7 cellular contexts compared by ENCODE assay signal in genomic region chr5:179819296-179820126, GRCh38. TPM values are rescaled to one million over a fixed set of nuclear protein-coding genes. Genes with fewer than 3 reads are reported as not detected.
DNase-seq lines count a peak whose midpoint lies in the region; ATAC-seq and TF ChIP-seq lines count a peak whose summit lies in the region.

No MANE protein-coding gene starts in this region.

- ATAC-seq in HG03060 (IDR thresholded peaks at IDR 0.05; ENCODE audit: low read depth, unreplicated experiment), result peak; percentile 21
- no peak for ATAC-seq in central memory CD8-positive, alpha-beta T cell (replicated peaks; ENCODE audit: extremely low read depth, poor library complexity, severe bottlenecking)

- peak overlapping the region; percentile 93 for H3K4me3 Mint-ChIP-seq in central memory CD8-positive, alpha-beta T cell

- no peak for TF ChIP-seq CTCF in spleen (IDR thresholded peaks at IDR 0.05 in 8 of 11, conservative IDR thresholded peaks at IDR 0.05 in 3 of 11)

- H3K9me3 ChIP-seq in SK-N-MC (ENCODE audit: low read depth, low read length) (no peaks in the 10 kb centered on the region), spleen (no peaks in the 10 kb centered on the region)

- peak overlapping the region; percentile 85 for H3K9ac ChIP-seq in SK-N-MC (ENCODE audit: insufficient read length)

- peak; percentile 53 for DNase-seq in GF-D8 (lab: John Stamatoyannopoulos, UW)
- no peak for DNase-seq in SK-N-MC (ENCODE audit: low read depth, low spot score)
- DNase-seq in central memory CD8-positive, alpha-beta T cell (ENCODE audit: low spot score in 2 of 2), result no peak
- peak; percentile 93 for DNase-seq in spleen
- no peak for DNase-seq in NCI-H1048 (lab: John Stamatoyannopoulos, UW)

- peaks cover 41% of the 10 kb centered on the region for H3K4me1 Mint-ChIP-seq in central memory CD8-positive, alpha-beta T cell

- H3K36me3 Mint-ChIP-seq in central memory CD8-positive, alpha-beta T cell (ENCODE audit: insufficient read depth), result peaks cover 46% of the 10 kb centered on the region

- 19 to 33% (median 27%) methylated on average over 9 to 26 of the region's 26 CpGs for WGBS in spleen, 5 donors

- intact Hi-C loops in spleen (cut with DNase I; ENCODE audit: low total_unique reads), result no loop called here

- 0 out of 2 replicates have a peak overlapping the region, but pooled peaks have one; percentile 13 for H3K27ac ChIP-seq in SK-N-MC
- peak overlapping the region; percentile 100 for H3K27ac ChIP-seq in layer of hippocampus (ENCODE audit: low read depth, low read length)
- H3K27ac ChIP-seq in spleen, result peak overlapping the region; percentile 86 to 100 (median 100)

- H3K4me3 ChIP-seq in SK-N-MC (no peak overlapping the region), spleen (peak overlapping the region in 7 of 8 donors; percentile 16 to 97 (median 95))

- peak overlapping the region; percentile 93 for H3K27ac Mint-ChIP-seq in central memory CD8-positive, alpha-beta T cell (ENCODE audit: low read depth)

- no peaks in the 10 kb centered on the region for H3K27me3 ChIP-seq in layer of hippocampus (ENCODE audit: control insufficient read depth, insufficient read depth, low read length)
- H3K27me3 ChIP-seq in spleen (replicated peaks in 1 of 7), result peaks cover 0 to 12% (median 0%) of the 10 kb centered on the region in 7 donors

- H3K27me3 Mint-ChIP-seq in central memory CD8-positive, alpha-beta T cell, result no peaks in the 10 kb centered on the region

- TF ChIP-seq POLR2A in spleen (IDR thresholded peaks at IDR 0.05), result no peak

- no peaks in the 10 kb centered on the region for H3K9me3 Mint-ChIP-seq in central memory CD8-positive, alpha-beta T cell

- H3K36me3 ChIP-seq in SK-N-MC (ENCODE audit: insufficient read depth, low read length) (no peaks in the 10 kb centered on the region; the same call in 1 of the 2 replicates), spleen (peaks cover 0 to 30% (median 19%) of the 10 kb centered on the region in 6 donors)

- peaks cover 46 to 76% (median 71%) of the 10 kb centered on the region in 6 donors for H3K4me1 ChIP-seq in spleen

RNA-seq across cellular contexts. Expression of gene SQSTM1, which starts 1.2 kb away (rescaled TPM):
- total RNA-seq in spleen, result 100 to 1,000 TPM; 241 to 328 (median 311) TPM
- 100 to 1,000 TPM; 105 to 185 (median 126) TPM for polyA plus RNA-seq in spleen

RNA-seq across cellular contexts. Expression of gene MGAT4B, which starts 12.8 kb away (rescaled TPM):
- total RNA-seq in spleen, result 100 to 1,000 TPM in 2 of 7 donors, 10 to 100 TPM in 5; 76.8 to 117 (median 87.7) TPM
- 10 to 100 TPM; 34.9 to 49.3 (median 35.8) TPM for polyA plus RNA-seq in spleen

RNA-seq across cellular contexts. Expression of gene LTC4S, which starts 25.7 kb away (rescaled TPM):
- 10 to 100 TPM in 3 of 7 donors, 1 to 10 TPM in 4; 4.0 to 24.2 (median 9.2) TPM for total RNA-seq in spleen
- polyA plus RNA-seq in spleen, result 10 to 100 TPM in 1 of 3 donors, 1 to 10 TPM in 2; 3.1 to 14.9 (median 3.8) TPM

RNA-seq across cellular contexts. Expression of gene MRNIP, which starts 39.1 kb away (rescaled TPM):
- 10 to 100 TPM; 46.2 to 88.4 (median 48.0) TPM for total RNA-seq in spleen
- polyA plus RNA-seq in spleen, result 100 to 1,000 TPM in 1 of 3 donors, 10 to 100 TPM in 2; 34.9 to 107 (median 58.7) TPM

Comparison
In these comparisons a context has a peak if more than half of its experiments do, and no peak if none do; other contexts are left out.
1. DNase-seq: peak in GF-D8 (single experiment) and spleen (single experiment); none in SK-N-MC (single experiment), central memory CD8-positive, alpha-beta T cell (0 of 2) and NCI-H1048 (single experiment).
2. H3K27ac ChIP-seq: peak in every context shown above with its lines; median percentile 100 in layer of hippocampus; 100 in spleen; 13 in SK-N-MC.